In the genomic region with DNA sequence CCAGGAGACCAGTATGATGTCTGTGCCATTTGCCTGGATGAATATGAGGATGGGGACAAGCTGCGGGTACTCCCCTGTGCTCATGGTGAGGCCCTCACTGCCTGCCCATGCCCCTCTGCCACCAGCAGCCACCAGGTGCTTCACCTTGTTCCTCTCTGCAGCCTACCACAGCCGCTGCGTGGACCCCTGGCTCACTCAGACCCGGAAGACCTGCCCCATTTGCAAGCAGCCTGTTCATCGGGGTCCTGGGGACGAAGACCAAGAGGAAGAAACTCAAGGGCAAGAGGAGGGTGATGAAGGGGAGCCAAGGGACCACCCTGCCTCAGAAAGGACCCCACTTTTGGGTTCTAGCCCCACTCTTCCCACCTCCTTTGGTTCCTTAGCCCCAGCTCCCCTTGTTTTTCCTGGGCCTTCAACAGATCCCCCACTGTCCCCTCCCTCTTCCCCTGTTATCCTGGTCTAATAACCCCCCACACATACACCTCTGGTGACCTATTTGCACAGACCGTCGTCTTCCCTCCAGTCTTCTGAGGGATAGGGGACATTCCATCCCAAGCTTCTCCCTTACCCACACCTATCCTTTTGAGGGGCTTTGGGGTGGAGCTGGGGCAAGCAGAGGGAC, we compare ENCODE assay signal across 9 cellular contexts. TPM values are rescaled to one million over a fixed set of nuclear protein-coding genes. Genes with fewer than 3 reads are reported as not detected.
DNase-seq lines count a peak whose midpoint lies in the region; ATAC-seq, FAIRE-seq and TF ChIP-seq lines count a peak whose summit lies in the region.
"Had no signal": no experiment of that assay in that cellular context is flagged by ENCODE, and none has a peak within 500 bp of the region (broad histone marks: within the 10 kb centered on the region; RNA-seq: fewer than 3 reads in every experiment).

No MANE protein-coding gene starts in this region.

- no peaks in the 10 kb centered on the region for H3K27me3 ChIP-seq in skeletal muscle tissue (ENCODE audit: control insufficient read depth in 3 of 3, insufficient read depth in 3 of 3, low read length in 3 of 3)

- CTCF ChIA-PET in T-cell (lab: Charles Lee) = interaction anchor here in 1 of 2 donors (1.0 kb wide), 1 partner anchor 22 kb away, joined by 4 read pairs; no protein-coding TSS in a partner anchor

- peaks cover 50% of the 10 kb centered on the region for H3K36me3 Mint-ChIP-seq in T-cell

- H3K9me3 Mint-ChIP-seq in T-cell = no peaks in the 10 kb centered on the region

- H3K27me3 Mint-ChIP-seq in T-cell = no peaks in the 10 kb centered on the region

- H3K4me3 ChIP-seq in skeletal muscle tissue (ENCODE audit: low read length in 3 of 3) = peak overlapping the region in 1 of 3 donors; percentile 46

- no peak for FAIRE-seq in GM12891 (lab: Jason Lieb, UNC)

- no peak for ATAC-seq in T-cell (replicated peaks in 1 of 4)
- ATAC-seq in GM18868 (IDR thresholded peaks at IDR 0.05; ENCODE audit: unreplicated experiment) = no peak
- ATAC-seq in HG03457 (IDR thresholded peaks at IDR 0.05; ENCODE audit: unreplicated experiment) = no peak

- H3K9ac ChIP-seq in skeletal muscle tissue (ENCODE audit: low read depth in 1 of 3, low read length in 3 of 3) = peak overlapping the region; percentile 16 to 53 (median 51)

- H3K9me3 ChIP-seq in skeletal muscle tissue (ENCODE audit: control insufficient read depth in 3 of 3, low read length in 3 of 3) = no peaks in the 10 kb centered on the region

- H3K27ac Mint-ChIP-seq in T-cell = peak overlapping the region; percentile 96 to 97

- H3K36me3 ChIP-seq in skeletal muscle tissue (ENCODE audit: control insufficient read depth in 3 of 3, insufficient read depth in 3 of 3, low read length in 3 of 3) = peaks cover 38 to 42% (median 41%) of the 10 kb centered on the region in 3 donors

- H3K4me1 Mint-ChIP-seq in T-cell = peaks cover 62 to 72% (median 67%) of the 10 kb centered on the region in 3 donors

- peak; percentile 84 for TF ChIP-seq POLR2A in GM12891 (IDR thresholded peaks at IDR 0.05; ENCODE audit: low read depth, low read length)
- TF ChIP-seq POLR2A in erythroblast (IDR thresholded peaks at IDR 0.05; ENCODE audit: low read length) = peak; percentile 30

- POLR2A ChIA-PET in T-cell (lab: Charles Lee) = interaction anchor here in 1 of 2 donors (0.6 to 1.4 kb wide), 2 partner anchors 23 to 145 kb away, joined by 5 to 6 read pairs; a partner anchor contains a TSS

- DNase-seq in GM12891 (ENCODE audit: insufficient read length, low spot score) = no peak
- DNase-seq in T-cell = peak in 1 of 34 experiments; percentile 22
- DNase-seq in erythroblast (lab: John Stamatoyannopoulos, UW) = no peak
- DNase-seq in stimulated activated naive CD4-positive, alpha-beta T cell treated with Interleukin-2 at 50 U/mL for 16 hours (lab: John Stamatoyannopoulos, UW) = no peak
- DNase-seq in effector CD8-positive, alpha-beta T cell (lab: John Stamatoyannopoulos, UW) = no peak

- H3K27ac ChIP-seq in skeletal muscle tissue (ENCODE audit: low read depth, low read length) = peak overlapping the region; percentile 81

- H3K4me1 ChIP-seq in skeletal muscle tissue (ENCODE audit: control insufficient read depth in 3 of 3, insufficient read depth in 3 of 3, low read length in 3 of 3) = peaks cover 42 to 62% (median 47%) of the 10 kb centered on the region in 3 donors

- peak overlapping the region; percentile 97 to 100 (median 98) for H3K4me3 Mint-ChIP-seq in T-cell

TF ChIP-seq in GM12891, 5 proteins besides CTCF, POLR2A, EP300 and RAD21:
- TF ChIP-seq TAF1 (IDR thresholded peaks at IDR 0.05; ENCODE audit: low read depth, low read length) (peak; percentile 17), PAX5 (IDR thresholded peaks at IDR 0.05; ENCODE audit: insufficient read depth, low read length, severe bottlenecking) (no peak), POU2F2 (IDR thresholded peaks at IDR 0.05; ENCODE audit: low read depth, low read length) (peak; percentile 96), SPI1 (IDR thresholded peaks at IDR 0.05; ENCODE audit: low read depth, low read length) (peak; percentile 7; the same call in 1 of the 2 replicates), POLR2AphosphoS5 (IDR thresholded peaks at IDR 0.05; ENCODE audit: low read depth, low read length) (peak; percentile 92)

RNA-seq across cellular contexts. Expression of a gene that starts 3.7 kb away (rescaled TPM):
- polyA plus RNA-seq in GM12891 (2012; ENCODE audit: low read depth, missing spikeins) = 2,115 TPM
- total RNA-seq in T-cell (100 to 1,000 TPM; 654 to 853 (median 744) TPM), skeletal muscle tissue (137 TPM)

RNA-seq across cellular contexts. Expression of a gene that starts 4.6 kb away (rescaled TPM):
- 110 TPM for polyA plus RNA-seq in GM12891 (2012; ENCODE audit: low read depth, missing spikeins)
- total RNA-seq in T-cell (100 to 1,000 TPM; 109 to 158 (median 135) TPM), skeletal muscle tissue (12.0 TPM)

RNA-seq across cellular contexts. Expression of a gene that starts 4.8 kb away (rescaled TPM):
- 52.1 TPM for polyA plus RNA-seq in GM12891 (2012; ENCODE audit: low read depth, missing spikeins)
- total RNA-seq in T-cell (10 to 100 TPM; 30.9 to 51.6 (median 47.0) TPM), skeletal muscle tissue (59.5 TPM)

RNA-seq across cellular contexts. Expression of a gene that starts 6.3 kb away (rescaled TPM):
- polyA plus RNA-seq in GM12891 (2012; ENCODE audit: low read depth, missing spikeins) = 38.5 TPM
- total RNA-seq in T-cell = 10 to 100 TPM; 31.0 to 38.4 (median 36.3) TPM
- 2,880 TPM for total RNA-seq in skeletal muscle tissue

RNA-seq across cellular contexts. Expression of a gene that starts 12.6 kb away (rescaled TPM):
- polyA plus RNA-seq in GM12891 (2012; ENCODE audit: low read depth, missing spikeins) = 1.4 TPM
- total RNA-seq in T-cell (under 1 TPM in 1 of 5 donors, not detected in 4; 0.40 TPM), skeletal muscle tissue (under 0.01 TPM)
- total RNA-seq: activated CD8-positive, alpha-beta memory T cell treated with anti-CD3 and anti-CD28 coated beads for 36 hours had no signal
